In the genomic region with DNA sequence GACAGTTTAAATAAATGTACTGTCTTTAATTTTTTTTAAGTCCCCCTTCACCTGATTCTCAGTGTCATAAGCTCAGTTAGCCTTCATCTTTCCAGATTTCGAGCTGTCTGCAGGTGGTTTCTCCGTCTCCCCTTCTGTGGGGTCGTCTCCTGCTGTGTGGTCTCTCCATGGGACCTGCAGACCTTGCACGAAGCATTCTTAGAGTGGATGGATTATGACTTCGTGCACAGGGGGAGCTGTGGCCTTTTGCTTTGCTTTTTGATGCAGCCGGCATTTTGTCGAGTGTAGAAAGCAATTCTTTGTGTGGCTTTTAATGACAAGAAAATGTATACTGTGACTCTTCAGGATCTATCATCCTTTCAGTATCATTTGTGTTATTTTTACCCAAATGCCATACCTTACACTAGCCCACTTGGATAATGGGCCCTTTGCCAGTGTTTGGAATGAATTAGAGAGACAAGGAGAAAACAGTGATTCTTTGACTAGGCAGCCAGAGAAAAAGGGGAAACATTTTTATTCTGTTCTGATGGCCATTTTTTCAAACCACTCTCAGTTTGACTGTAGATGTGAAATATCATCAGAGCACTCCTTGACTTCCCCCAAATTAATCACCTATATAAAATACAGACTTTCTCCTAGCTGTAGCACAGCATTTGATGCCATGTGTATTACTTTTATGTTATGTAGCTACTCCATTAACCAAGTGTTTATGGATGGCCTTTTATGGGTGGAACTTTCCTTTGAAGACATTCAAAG, we compare ENCODE assay signal across 21 cellular contexts. TPM values are rescaled to one million over a fixed set of nuclear protein-coding genes. Genes with fewer than 3 reads are reported as not detected.
DNase-seq lines count a peak whose midpoint lies in the region; ATAC-seq and TF ChIP-seq lines count a peak whose summit lies in the region.
"Had no signal": no experiment of that assay in that cellular context is flagged by ENCODE, and none has a peak within 500 bp of the region (broad histone marks: within the 10 kb centered on the region; RNA-seq: fewer than 3 reads in every experiment).

No MANE protein-coding gene starts in this region.

- H3K27ac ChIP-seq in breast epithelium (no peak overlapping the region), IMR-90 (ENCODE audit: insufficient read depth, low read length) (no peak overlapping the region), brain microvascular endothelial cell (no peak overlapping the region)
- H3K27ac ChIP-seq: thoracic aorta had no signal

- TF ChIP-seq CTCF in MCF 10A (IDR thresholded peaks at IDR 0.05; ENCODE audit: unreplicated experiment), result no peak
- no peak for TF ChIP-seq CTCF in breast epithelium (IDR thresholded peaks at IDR 0.05)
- 0 out of 2 replicates have a peak, but pooled peaks have one; percentile 4 for TF ChIP-seq CTCF in IMR-90 (conservative IDR thresholded peaks at IDR 0.05; ENCODE audit: low read depth, low read length)
- peak; percentile 40 for TF ChIP-seq CTCF in brain microvascular endothelial cell (IDR thresholded peaks at IDR 0.05; ENCODE audit: low read depth, low read length, missing control alignments)

- no peaks in the 10 kb centered on the region for H3K9me3 Mint-ChIP-seq in MCF 10A (ENCODE audit: unreplicated experiment)
- H3K9me3 Mint-ChIP-seq in stimulated activated naive B cell treated with anti-CD40 and anti-IgM and Interleukin-4, amounts not matched to agents 10 μg/mL and 1 μg/mL and 100 μg/mL, for 72 hours, result no peaks in the 10 kb centered on the region
- H3K9me3 Mint-ChIP-seq: CD14-positive monocyte; immature natural killer cell; stimulated activated memory B cell treated with anti-CD40 and anti-IgM and Interleukin-4, amounts not matched to agents 10 μg/mL and 1 μg/mL and 100 μg/mL, for 72 hours had no signal

- 100% methylated on average over 1 of the region's 7 CpGs; no CpG with 5 or more reads in 1 of the 2 experiments for WGBS in IMR-90 (ENCODE audit: extremely low coverage in 2 of 2, insufficient read length in 1 of 2), 2 experiments

- dilution Hi-C loops in IMR-90 (cut with HindIII; ENCODE audit: low sequenced_read_pairs, unreplicated experiment), result no loop called here

- no peak overlapping the region for H4K8ac ChIP-seq in IMR-90 (ENCODE audit: low read depth in 2 of 2, low read length in 2 of 2)

- no peak overlapping the region for H3K4ac ChIP-seq in IMR-90 (ENCODE audit: low read depth, low read length)

- H2BK15ac ChIP-seq in IMR-90 (ENCODE audit: low read depth, low read length), result no peak overlapping the region

- no peaks in the 10 kb centered on the region for H3K27me3 Mint-ChIP-seq in MCF 10A (ENCODE audit: insufficient read depth, unreplicated experiment)
- no peaks in the 10 kb centered on the region for H3K27me3 Mint-ChIP-seq in stimulated activated naive B cell treated with anti-CD40 and anti-IgM and Interleukin-4, amounts not matched to agents 10 μg/mL and 1 μg/mL and 100 μg/mL, for 72 hours

- ATAC-seq in IMR-90 (ENCODE audit: low read depth) (no peak), HG03175 (IDR thresholded peaks at IDR 0.05; ENCODE audit: unreplicated experiment) (no peak)
- peak; percentile 47 to 51 for ATAC-seq in stimulated activated naive B cell treated with anti-CD40 and anti-IgM and Interleukin-4, amounts not matched to agents 10 μg/mL and 1 μg/mL and 100 μg/mL, for 72 hours (replicated peaks)
- ATAC-seq: left lobe of liver; stimulated activated memory B cell treated with anti-CD40 and anti-IgM and Interleukin-4, amounts not matched to agents 10 μg/mL and 1 μg/mL and 100 μg/mL, for 72 hours had no signal

- H3K4me3 Mint-ChIP-seq in MCF 10A (ENCODE audit: unreplicated experiment), result no peak overlapping the region
- H3K4me3 Mint-ChIP-seq in stimulated activated naive B cell treated with anti-CD40 and anti-IgM and Interleukin-4, amounts not matched to agents 10 μg/mL and 1 μg/mL and 100 μg/mL, for 72 hours, result no peak overlapping the region
- H3K4me3 Mint-ChIP-seq: CD14-positive monocyte; immature natural killer cell; stimulated activated memory B cell treated with anti-CD40 and anti-IgM and Interleukin-4, amounts not matched to agents 10 μg/mL and 1 μg/mL and 100 μg/mL, for 72 hours had no signal

- H2BK20ac ChIP-seq in IMR-90 (ENCODE audit: low read depth, low read length), result no peak overlapping the region

- peak overlapping the region; percentile 41 for H3K27ac Mint-ChIP-seq in MCF 10A (ENCODE audit: low read depth, unreplicated experiment)
- no peak overlapping the region for H3K27ac Mint-ChIP-seq in stimulated activated naive B cell treated with anti-CD40 and anti-IgM and Interleukin-4, amounts not matched to agents 10 μg/mL and 1 μg/mL and 100 μg/mL, for 72 hours
- H3K27ac Mint-ChIP-seq: CD14-positive monocyte; stimulated activated memory B cell treated with anti-CD40 and anti-IgM and Interleukin-4, amounts not matched to agents 10 μg/mL and 1 μg/mL and 100 μg/mL, for 72 hours had no signal

- no peak overlapping the region; the same call in 1 of the 2 replicates for H3K14ac ChIP-seq in IMR-90 (replicated peaks; ENCODE audit: low read depth, low read length)

- H3K9ac ChIP-seq in IMR-90 (ENCODE audit: low read depth, low read length), result no peak overlapping the region

- peaks cover 0 to 2% of the 10 kb centered on the region in 2 experiments; a peak in 1 of 4 replicates for H3K79me1 ChIP-seq in IMR-90 (ENCODE audit: low read depth in 1 of 2, low read length in 2 of 2)

- TF ChIP-seq RAD21 in IMR-90 (IDR thresholded peaks at IDR 0.05; ENCODE audit: low read length), result no peak

- H3K27me3 ChIP-seq in breast epithelium (no peaks in the 10 kb centered on the region), IMR-90 (ENCODE audit: control insufficient read depth, insufficient read depth, low read length) (no peaks in the 10 kb centered on the region), brain microvascular endothelial cell (replicated peaks) (no peaks in the 10 kb centered on the region)
- H3K27me3 ChIP-seq: gastroesophageal sphincter, spleen had no signal

- in situ Hi-C loops in IMR-90 (cut with MboI; ENCODE audit: low sequenced_read_pairs) (no loop called here), brain microvascular endothelial cell (cut with HindIII; ENCODE audit: low pct_ligation_motif_present, low sequenced_read_pairs) (no loop called here)

- H2BK120ac ChIP-seq in IMR-90 (ENCODE audit: low read depth, low read length), result no peak overlapping the region

- intact Hi-C loops in MCF 10A (cut with micrococcal nuclease) (no loop called here), breast epithelium (cut with DNase I; ENCODE audit: low total_unique reads) (no loop called here), IMR-90 (cut with micrococcal nuclease) (no loop called here)

- no peak overlapping the region for H4K91ac ChIP-seq in IMR-90 (ENCODE audit: insufficient read depth, low read depth, low read length)

- no peaks in the 10 kb centered on the region for H4K20me1 ChIP-seq in IMR-90 (ENCODE audit: insufficient read depth, low read length)

- H3K9me3 ChIP-seq in breast epithelium (no peaks in the 10 kb centered on the region), IMR-90 (ENCODE audit: control insufficient read depth, insufficient read depth, low read length) (no peaks in the 10 kb centered on the region)
- H3K9me3 ChIP-seq: gastroesophageal sphincter, spleen, thoracic aorta had no signal

- DNase-seq in MCF 10A (ENCODE audit: unreplicated experiment) (no peak), breast epithelium (ENCODE audit: low spot score in 2 of 2) (no peak), IMR-90 (no peak), brain microvascular endothelial cell (no peak), NCI-H2081 treated with DMSO at 0.1 percent for 48 hours (lab: John Stamatoyannopoulos, UW) (no peak)
- no peak for DNase-seq in stimulated activated naive B cell treated with anti-CD40 and anti-IgM and Interleukin-4, amounts not matched to agents 10 μg/mL and 1 μg/mL and 100 μg/mL, for 72 hours
- DNase-seq: activated CD4-positive, alpha-beta T cell treated with anti-CD3 and anti-CD28 coated beads for 1 hour; hippocampal formation; immature natural killer cell; Karpas-422; NCI-H526; SHP77 treated with DMSO at 0.1 percent for 48 hours; spleen; stimulated activated CD4-positive, alpha-beta T cell treated with anti-CD3 and anti-CD28 coated beads, Interleukin-2, amount 100 ng/mL, for 48 hours; T-helper 1 cell had no signal

- no peak overlapping the region for H3K56ac ChIP-seq in IMR-90 (ENCODE audit: extremely low read depth, insufficient read depth, low read length)

- no peak overlapping the region for H2AK5ac ChIP-seq in IMR-90 (ENCODE audit: low read depth, low read length)

- H3K23ac ChIP-seq in IMR-90 (ENCODE audit: low read depth, low read length), result no peak overlapping the region

- no TSS peak for BruUV-seq in MCF 10A (replicated peaks; lab: Mats Ljungman, UMichigan)
- BruUV-seq in IMR-90 (replicated peaks; lab: Mats Ljungman, UMichigan), result no TSS peak

- H3K4me3 ChIP-seq in breast epithelium, result no peak overlapping the region
- no peak overlapping the region for H3K4me3 ChIP-seq in IMR-90 (ENCODE audit: insufficient read depth, low read depth, low read length)
- H3K4me3 ChIP-seq in brain microvascular endothelial cell (ENCODE audit: low read depth, low read length), result no peak overlapping the region
- H3K4me3 ChIP-seq: gastroesophageal sphincter, spleen, thoracic aorta had no signal

- peaks cover 13% of the 10 kb centered on the region for H3K4me1 Mint-ChIP-seq in MCF 10A (ENCODE audit: insufficient read depth, unreplicated experiment)
- peaks cover 7 to 18% of the 10 kb centered on the region in 2 donors for H3K4me1 Mint-ChIP-seq in stimulated activated naive B cell treated with anti-CD40 and anti-IgM and Interleukin-4, amounts not matched to agents 10 μg/mL and 1 μg/mL and 100 μg/mL, for 72 hours
- H3K4me1 Mint-ChIP-seq: CD14-positive monocyte had no signal

- H3K4me2 ChIP-seq in IMR-90 (ENCODE audit: low read depth, low read length), result no peak overlapping the region

- H3K9me1 ChIP-seq in IMR-90 (ENCODE audit: insufficient read depth, low read length), result peaks cover 2% of the 10 kb centered on the region; the same call in 1 of the 2 replicates

- H3K18ac ChIP-seq in IMR-90 (ENCODE audit: low read depth, low read length), result no peak overlapping the region

- peaks cover 90% of the 10 kb centered on the region for H3K36me3 Mint-ChIP-seq in MCF 10A (ENCODE audit: insufficient read depth, unreplicated experiment)
- no peaks in the 10 kb centered on the region for H3K36me3 Mint-ChIP-seq in stimulated activated naive B cell treated with anti-CD40 and anti-IgM and Interleukin-4, amounts not matched to agents 10 μg/mL and 1 μg/mL and 100 μg/mL, for 72 hours
- H3K36me3 Mint-ChIP-seq: CD14-positive monocyte; stimulated activated memory B cell treated with anti-CD40 and anti-IgM and Interleukin-4, amounts not matched to agents 10 μg/mL and 1 μg/mL and 100 μg/mL, for 72 hours had no signal

- CTCF ChIA-PET in MCF 10A (lab: Yijun Ruan, JAX), result interaction anchor here (0.6 to 2.1 kb wide), 6 partner anchors 10 to 671 kb away, joined by 3 to 6 read pairs (median 3); no protein-coding TSS in a partner anchor
- CTCF ChIA-PET in IMR-90 (lab: Yijun Ruan, JAX), result interaction anchor here (1.0 kb wide), 1 partner anchor 16 kb away, joined by 4 read pairs; no protein-coding TSS in a partner anchor

- TF ChIP-seq POLR2A in breast epithelium (IDR thresholded peaks at IDR 0.05) (no peak), IMR-90 (IDR thresholded peaks at IDR 0.05; ENCODE audit: low read depth, low read length) (no peak)

- H2BK5ac ChIP-seq in IMR-90 (ENCODE audit: low read depth, low read length, poor library complexity, severe bottlenecking), result no peak overlapping the region

- POLR2A ChIA-PET in MCF 10A (lab: Yijun Ruan, JAX) (no interaction called here), IMR-90 (lab: Charles Lee; ENCODE audit: unreplicated experiment) (no interaction called here)

- H3K36me3 ChIP-seq in breast epithelium (no peaks in the 10 kb centered on the region), IMR-90 (ENCODE audit: control insufficient read depth, insufficient read depth, low read length) (peaks cover 2% of the 10 kb centered on the region; the same call in 1 of the 2 replicates), brain microvascular endothelial cell (replicated peaks) (no peaks in the 10 kb centered on the region)
- H3K36me3 ChIP-seq: thoracic aorta had no signal

- no peak overlapping the region for H2AFZ ChIP-seq in IMR-90 (replicated peaks; ENCODE audit: low read length, poor library complexity)

- H3K4me1 ChIP-seq in breast epithelium, result no peaks in the 10 kb centered on the region
- peaks cover 6% of the 10 kb centered on the region for H3K4me1 ChIP-seq in IMR-90 (ENCODE audit: control insufficient read depth, insufficient read depth, low read length)

- no peak overlapping the region for H4K5ac ChIP-seq in IMR-90 (ENCODE audit: low read depth, low read length)

- no peak overlapping the region for H2AK9ac ChIP-seq in IMR-90 (replicated peaks; ENCODE audit: low read depth, low read length, poor library complexity)

RNA-seq across cellular contexts. Expression of a gene that starts 54.3 kb away (rescaled TPM):
- total RNA-seq in MCF 10A (2022) (315 and 323 TPM in 2 replicates), breast epithelium (10 to 100 TPM; 45.9 to 99.5 (median 93.1) TPM), IMR-90 (2012; rRNA removed) (43.9 and 88.3 TPM in 2 replicates)
- polyA plus RNA-seq in IMR-90 (2012; rRNA removed), result 10.7 and 12.5 TPM in 2 replicates
- 2.7 and 5.4 TPM in 2 replicates for polyA plus RNA-seq in IMR-90 (2012; cell fraction: cytosol; rRNA removed)
- polyA plus RNA-seq in IMR-90 (2012; cell fraction: nucleus; rRNA removed; ENCODE audit: low replicate concordance), result 3.5 and 9.3 TPM in 2 replicates

Comparison
In these comparisons a context has a peak if more than half of its experiments do, and no peak if none do; other contexts are left out.
1. CTCF ChIP-seq: peak in IMR-90 (single experiment) and brain microvascular endothelial cell (single experiment); none in MCF 10A (single experiment) and breast epithelium (0 of 3).
2. ATAC-seq: peak in stimulated activated naive B cell treated with anti-CD40 and anti-IgM and Interleukin-4, amounts not matched to agents 10 μg/mL and 1 μg/mL and 100 μg/mL, for 72 hours (2 of 2); none in IMR-90 (single experiment) and HG03175 (single experiment).